Comparison of ENCODE assay signal across 1 cellular context in the genomic region with DNA sequence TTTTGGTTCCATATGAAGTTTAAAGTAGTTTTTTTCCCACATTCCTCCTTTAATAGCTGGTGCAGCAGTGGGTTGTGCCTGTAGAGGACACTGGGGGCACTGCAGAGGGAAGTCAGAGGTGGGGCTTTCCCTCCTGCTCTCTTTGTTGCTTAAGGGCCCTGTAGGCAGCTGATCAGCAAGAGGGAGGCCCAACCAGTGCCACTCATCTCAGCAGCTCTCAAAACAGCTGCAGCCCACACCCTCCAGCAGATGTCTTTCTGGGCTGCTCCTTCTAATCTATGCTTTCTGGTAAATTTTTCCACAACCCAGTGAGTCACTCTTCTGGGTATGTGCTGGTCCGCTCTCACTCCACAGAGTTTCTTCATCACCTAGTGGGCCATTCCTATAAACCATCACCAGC.
TF ChIP-seq lines count a peak whose summit lies in the region.

No MANE protein-coding gene starts in this region.

TF ChIP-seq in SK-N-SH, 30 proteins besides CTCF, POLR2A, EP300 and RAD21 (continued from another document):
- no peak for TF ChIP-seq USF2 (IDR thresholded peaks at IDR 0.05; ENCODE audit: borderline replicate concordance, low read depth, low read length)
- peak; percentile 70 for TF ChIP-seq JUND (IDR thresholded peaks at IDR 0.05)
- no peak for TF ChIP-seq YY1 (IDR thresholded peaks at IDR 0.05; ENCODE audit: low read depth)
- no peak for TF ChIP-seq GABPA (IDR thresholded peaks at IDR 0.05; ENCODE audit: low read depth)
- no peak for TF ChIP-seq MEF2A (IDR thresholded peaks at IDR 0.05; ENCODE audit: borderline replicate concordance, low read depth)
- TF ChIP-seq TEAD4 (IDR thresholded peaks at IDR 0.05; ENCODE audit: borderline replicate concordance, insufficient read depth): no peak
- no peak for TF ChIP-seq ELF1 (IDR thresholded peaks at IDR 0.05)
- no peak for TF ChIP-seq FOXM1 (IDR thresholded peaks at IDR 0.05; ENCODE audit: low read depth)
- TF ChIP-seq REST (IDR thresholded peaks at IDR 0.05; ENCODE audit: low read depth, low read length): no peak
- peak; percentile 65 for TF ChIP-seq PBX3 (IDR thresholded peaks at IDR 0.05)
- no peak for TF ChIP-seq MAX (IDR thresholded peaks at IDR 0.05; ENCODE audit: low read depth)
- 0 out of 2 replicates have a peak, but pooled peaks have one; percentile 12 for TF ChIP-seq NFIC (IDR thresholded peaks at IDR 0.05; ENCODE audit: borderline replicate concordance)
- TF ChIP-seq CHD2 (IDR thresholded peaks at IDR 0.05; ENCODE audit: low read length, partially characterized antibody): no peak
- no peak for TF ChIP-seq MXI1 (IDR thresholded peaks at IDR 0.05; ENCODE audit: low read depth, low read length)
- no peak for TF ChIP-seq EZH2phosphoT487 (IDR thresholded peaks at IDR 0.05; ENCODE audit: borderline replicate concordance, low read depth)
